Comparison of ENCODE assay signal across 21 cellular contexts in genomic region chr19:28168557-28168956, GRCh38.
DNase-seq lines count a peak whose midpoint lies in the region; ATAC-seq and TF ChIP-seq lines count a peak whose summit lies in the region.
"Had no signal": no experiment of that assay in that cellular context is flagged by ENCODE, and none has a peak within 500 bp of the region (broad histone marks: within the 10 kb centered on the region; RNA-seq: fewer than 3 reads in every experiment).

No MANE protein-coding gene starts in this region.

- peaks cover 38% of the 10 kb centered on the region for H3K4me1 ChIP-seq in GM23338 (ENCODE audit: insufficient read depth)
- peaks cover 7% of the 10 kb centered on the region for H3K4me1 ChIP-seq in iPS DF 6.9 (ENCODE audit: control insufficient read depth, insufficient read depth, low read length)
- H3K4me1 ChIP-seq in neural progenitor cell = peaks cover 38% of the 10 kb centered on the region
- no peaks in the 10 kb centered on the region for H3K4me1 ChIP-seq in right cardiac atrium (ENCODE audit: control insufficient read depth, insufficient read depth, low read length)

- H4K20me1 ChIP-seq in GM23338 (replicated peaks; ENCODE audit: insufficient read depth) (no peaks in the 10 kb centered on the region), neural progenitor cell (ENCODE audit: low read depth) (no peaks in the 10 kb centered on the region)

- H3F3A ChIP-seq in GM23338 (replicated peaks; ENCODE audit: low read depth) (no peaks in the 10 kb centered on the region), neural progenitor cell (ENCODE audit: low read depth) (peaks cover 32% of the 10 kb centered on the region)

- H3K27ac Mint-ChIP-seq in GM23338 (peak overlapping the region; percentile 98), neural progenitor cell (peak overlapping the region; percentile 94)
- H3K27ac Mint-ChIP-seq: activated CD8-positive, alpha-beta T cell treated with anti-CD3 and anti-CD28 coated beads for 36 hours; CD8-positive, alpha-beta memory T cell; memory B cell had no signal

- H3K9me3 ChIP-seq in SK-N-MC (ENCODE audit: low read depth, low read length) (no peaks in the 10 kb centered on the region), iPS DF 6.9 (ENCODE audit: control insufficient read depth, insufficient read depth, low read length) (no peaks in the 10 kb centered on the region), neural progenitor cell (ENCODE audit: low read depth) (no peaks in the 10 kb centered on the region), right cardiac atrium (ENCODE audit: control insufficient read depth, low read length) (no peaks in the 10 kb centered on the region)
- H3K9me3 ChIP-seq: SK-N-SH had no signal

- H3K36me3 ChIP-seq in GM23338 (ENCODE audit: insufficient read depth) (no peaks in the 10 kb centered on the region), SK-N-MC (ENCODE audit: insufficient read depth, low read length) (no peaks in the 10 kb centered on the region), iPS DF 6.9 (ENCODE audit: control insufficient read depth, insufficient read depth, low read length) (0 out of 2 replicates have a peak, but pooled peaks cover 2% of the 10 kb centered on the region), neural progenitor cell (no peaks in the 10 kb centered on the region)

- H3K9ac ChIP-seq in SK-N-MC (ENCODE audit: insufficient read length) = no peak overlapping the region
- H3K9ac ChIP-seq in neural progenitor cell = no peak overlapping the region
- H3K9ac ChIP-seq: SK-N-SH had no signal

- H3K4me3 Mint-ChIP-seq in GM23338 (peak overlapping the region; percentile 29; the same call in 1 of the 3 replicates), neural progenitor cell (peak overlapping the region; percentile 12)
- H3K4me3 Mint-ChIP-seq: activated CD8-positive, alpha-beta T cell treated with anti-CD3 and anti-CD28 coated beads for 36 hours; CD8-positive, alpha-beta memory T cell; memory B cell had no signal

- H3K4me1 Mint-ChIP-seq in GM23338 = peaks cover 53% of the 10 kb centered on the region
- H3K4me1 Mint-ChIP-seq in neural progenitor cell = peaks cover 78% of the 10 kb centered on the region
- H3K4me1 Mint-ChIP-seq: CD8-positive, alpha-beta memory T cell; memory B cell had no signal

- H3K27ac ChIP-seq in GM23338 (ENCODE audit: low read depth) = peak overlapping the region; percentile 84
- no peak overlapping the region for H3K27ac ChIP-seq in SK-N-MC
- H3K27ac ChIP-seq in iPS DF 6.9 (ENCODE audit: low read length) = peak overlapping the region; percentile 72
- no peak overlapping the region for H3K27ac ChIP-seq in neural progenitor cell
- no peak overlapping the region for H3K27ac ChIP-seq in right cardiac atrium (ENCODE audit: low read length)

- no peaks in the 10 kb centered on the region; the same call in 1 of the 2 replicates for H3K9me2 ChIP-seq in GM23338 (ENCODE audit: insufficient read depth)
- H3K9me2 ChIP-seq: SK-N-SH had no signal

- H3K79me2 ChIP-seq in GM23338 (replicated peaks; ENCODE audit: insufficient read depth) (no peaks in the 10 kb centered on the region), neural progenitor cell (ENCODE audit: low read depth) (no peaks in the 10 kb centered on the region)

- H3K4me2 ChIP-seq in GM23338 = peak overlapping the region; percentile 31
- peak overlapping the region; percentile 72 for H3K4me2 ChIP-seq in neural progenitor cell
- H3K4me2 ChIP-seq: SK-N-SH had no signal

- H3K27me3 Mint-ChIP-seq in GM23338 (ENCODE audit: insufficient read depth, low read depth, poor library complexity) (peaks cover 15% of the 10 kb centered on the region), neural progenitor cell (ENCODE audit: insufficient read depth, low read depth) (peaks cover 10% of the 10 kb centered on the region)
- H3K27me3 Mint-ChIP-seq: activated CD8-positive, alpha-beta T cell treated with anti-CD3 and anti-CD28 coated beads for 36 hours; memory B cell had no signal

- ATAC-seq in GM23338 = peak; percentile 85
- ATAC-seq in right cardiac atrium = no peak
- no peak for ATAC-seq in HG02981 (IDR thresholded peaks at IDR 0.05; ENCODE audit: unreplicated experiment)
- ATAC-seq: activated CD8-positive, alpha-beta T cell treated with anti-CD3 and anti-CD28 coated beads for 36 hours; Panc1 had no signal

- no CpG with 5 or more reads among the region's 2 CpGs for WGBS in iPS DF 6.9 (ENCODE audit: insufficient coverage, insufficient read length)
- 59% methylated on average over 2 of the region's 2 CpGs for WGBS in right cardiac atrium

- DNase-seq in GM23338 (ENCODE audit: low spot score) (peak; percentile 79), SK-N-MC (ENCODE audit: low read depth, low spot score) (peak; percentile 47), iPS DF 6.9 (ENCODE audit: low read depth, low spot score) (peak; percentile 55), neural progenitor cell (ENCODE audit: low spot score) (peak; percentile 63), NCI-H526 (lab: John Stamatoyannopoulos, UW) (no peak), NCI-H2171 treated with DMSO at 0.1 percent for 48 hours (lab: John Stamatoyannopoulos, UW) (no peak), right cardiac atrium (no peak)
- DNase-seq: activated CD8-positive, alpha-beta T cell treated with anti-CD3 and anti-CD28 coated beads for 36 hours; activated naive CD4-positive, alpha-beta T cell treated with Interleukin-2 at 50 U/mL for 16 hours; activated T-cell treated with anti-CD3 and anti-CD28 coated beads, Interleukin-2, amount 50 U/mL, for 1 hour; amygdala; CD8-positive, alpha-beta memory T cell; DMS53; kidney; NCI-H1092 treated with DMSO at 0.1 percent for 48 hours; NCI-H2081 treated with DMSO at 0.1 percent for 48 hours; NCI-H69; SK-N-SH had no signal

- H3K9me3 Mint-ChIP-seq in GM23338 (peaks cover 17% of the 10 kb centered on the region; the same call in 2 of the 3 replicates), neural progenitor cell (peaks cover 14% of the 10 kb centered on the region)

- H3K36me3 Mint-ChIP-seq in GM23338 (ENCODE audit: low read depth) (peaks cover 8% of the 10 kb centered on the region; the same call in 1 of the 3 replicates), neural progenitor cell (peaks cover 10% of the 10 kb centered on the region)
- H3K36me3 Mint-ChIP-seq: CD8-positive, alpha-beta memory T cell; memory B cell had no signal

- H3K4me3 ChIP-seq in GM23338 (no peak overlapping the region), SK-N-MC (no peak overlapping the region), iPS DF 6.9 (ENCODE audit: low read length) (no peak overlapping the region), neural progenitor cell (no peak overlapping the region), right cardiac atrium (ENCODE audit: low read length) (no peak overlapping the region)

- H2AFZ ChIP-seq in GM23338 (no peak overlapping the region; the same call in 1 of the 2 replicates), neural progenitor cell (replicated peaks) (no peak overlapping the region)

- no peak for TF ChIP-seq CTCF in GM23338 (conservative IDR thresholded peaks at IDR 0.05; ENCODE audit: low read depth in 2 of 2)
- no peak for TF ChIP-seq CTCF in neural progenitor cell (IDR thresholded peaks at IDR 0.05)

- intact Hi-C loops in right cardiac atrium (cut with DNase I) = no loop called here

- no peaks in the 10 kb centered on the region for H3K27me3 ChIP-seq in GM23338 (ENCODE audit: insufficient read depth)
- no peaks in the 10 kb centered on the region for H3K27me3 ChIP-seq in iPS DF 6.9 (ENCODE audit: control insufficient read depth, insufficient read depth, low read length)
- H3K27me3 ChIP-seq in neural progenitor cell = no peaks in the 10 kb centered on the region
- H3K27me3 ChIP-seq in right cardiac atrium (ENCODE audit: control insufficient read depth, insufficient read depth) = no peaks in the 10 kb centered on the region

TF ChIP-seq in GM23338, 12 proteins besides CTCF, POLR2A, EP300 and RAD21:
- no peak for TF ChIP-seq POLR2AphosphoS5 (IDR thresholded peaks at IDR 0.05; ENCODE audit: low read depth)

Comparison
In these comparisons a context has a peak if more than half of its experiments do, and no peak if none do; other contexts are left out.
1. DNase-seq: peak in GM23338 (single experiment), SK-N-MC (single experiment), iPS DF 6.9 (single experiment) and neural progenitor cell (single experiment); none in NCI-H526 (0 of 2), NCI-H2171 treated with DMSO at 0.1 percent for 48 hours (single experiment) and right cardiac atrium (0 of 3).
2. H3K27ac ChIP-seq: peak in GM23338 (single experiment) and iPS DF 6.9 (single experiment); none in SK-N-MC (single experiment), neural progenitor cell (single experiment) and right cardiac atrium (single experiment).